1 cellular context compared by ENCODE assay signal in genomic region chr21:32457360-32457840, GRCh38.
A peak's percentile ranks its signal among the peaks of the same experiment; 100 is the strongest.
TF ChIP-seq lines count a peak whose summit lies in the region.

No MANE protein-coding gene starts in this region.

TF ChIP-seq in HepG2, 621 proteins besides CTCF, POLR2A, EP300 and RAD21 (continued from another document):
- peak; percentile 48 for TF ChIP-seq ZNF687 (CRISPR knock-in tag; IDR thresholded peaks at IDR 0.05)
- TF ChIP-seq ZFP91 (CRISPR knock-in tag; IDR thresholded peaks at IDR 0.05; ENCODE audit: borderline replicate concordance), result 0 out of 2 replicates have a peak, but pooled peaks have one; percentile 29
- no peak for TF ChIP-seq SP1 (IDR thresholded peaks at IDR 0.05)
- TF ChIP-seq SP1 (CRISPR knock-in tag; IDR thresholded peaks at IDR 0.05), result no peak
- TF ChIP-seq GABPB1 (CRISPR knock-in tag; IDR thresholded peaks at IDR 0.05), result peak; percentile 42
- TF ChIP-seq GABPA (IDR thresholded peaks at IDR 0.05; ENCODE audit: low read depth, low read length), result no peak
- peak; percentile 39; the same call in 1 of the 2 replicates for TF ChIP-seq GABPA (CRISPR knock-in tag; IDR thresholded peaks at IDR 0.05; ENCODE audit: low read depth)
- 0 out of 2 replicates have a peak, but pooled peaks have one; percentile 8 for TF ChIP-seq ARID5B (CRISPR knock-in tag; IDR thresholded peaks at IDR 0.05)
- TF ChIP-seq NR2C2 (CRISPR knock-in tag; IDR thresholded peaks at IDR 0.05; ENCODE audit: borderline replicate concordance), result peak; percentile 53; the same call in 1 of the 2 replicates
- TF ChIP-seq FOXO1 (CRISPR knock-in tag; IDR thresholded peaks at IDR 0.05), result 0 out of 2 replicates have a peak, but pooled peaks have one; percentile 17
- TF ChIP-seq SIX1 (CRISPR knock-in tag; IDR thresholded peaks at IDR 0.05; ENCODE audit: borderline replicate concordance), result 0 out of 2 replicates have a peak, but pooled peaks have one; percentile 22
- peak; percentile 30 for TF ChIP-seq TEAD3 (CRISPR knock-in tag; optimal IDR thresholded peaks at IDR 0.05; ENCODE audit: borderline replicate concordance)
- no peak for TF ChIP-seq ZNF644 (CRISPR knock-in tag; IDR thresholded peaks at IDR 0.05; ENCODE audit: low read depth)
- no peak for TF ChIP-seq MATR3 (CRISPR knock-in tag; IDR thresholded peaks at IDR 0.05)
- TF ChIP-seq FOXA1 (IDR thresholded peaks at IDR 0.05), result no peak
- 0 out of 2 replicates have a peak, but pooled peaks have one; percentile 19 for TF ChIP-seq FOXA1 (CRISPR knock-in tag; IDR thresholded peaks at IDR 0.05)
